ENCODE assay signal across 8 cellular contexts in the genomic region with DNA sequence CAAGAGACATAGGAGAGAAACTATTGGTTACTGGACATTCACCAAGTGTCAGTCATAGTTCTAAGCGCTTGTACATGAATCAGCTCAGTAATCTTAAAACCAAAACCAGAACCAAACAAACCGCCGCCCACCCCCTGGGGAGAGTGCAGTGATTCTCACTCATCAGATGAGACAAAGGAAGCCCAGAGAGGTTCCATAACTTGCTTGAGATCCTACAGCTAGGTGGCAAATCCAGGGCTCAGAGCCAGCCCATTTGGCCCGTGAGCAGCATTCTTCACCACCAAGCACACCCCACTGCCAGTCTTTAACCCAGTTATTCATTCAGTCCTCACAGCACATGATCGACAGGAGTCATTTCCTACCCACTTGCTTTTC. TPM values are rescaled to one million over a fixed set of nuclear protein-coding genes. Genes with fewer than 3 reads are reported as not detected.
DNase-seq lines count a peak whose midpoint lies in the region; ATAC-seq, FAIRE-seq and TF ChIP-seq lines count a peak whose summit lies in the region.

No MANE protein-coding gene starts in this region.

- H4K20me1 ChIP-seq in GM12878 (ENCODE audit: control insufficient read depth, insufficient read depth), result no peaks in the 10 kb centered on the region

- peak overlapping the region; percentile 78 for H3K4me3 ChIP-seq in GM12878

- intact Hi-C loops in CD4-positive, alpha-beta T cell (cut with DNase I, micrococcal nuclease), result loop anchor here (1.0 to 5.0 kb wide), 8 partner anchors 37 to 177 kb away; a partner anchor contains a TSS
- intact Hi-C loops in GM12878 (cut with micrococcal nuclease; ENCODE audit: unreplicated experiment), result loop anchor here (1.0 to 2.0 kb wide), 5 partner anchors 43 to 125 kb away; a partner anchor contains a TSS
- intact Hi-C loops in left colon (cut with DNase I, micrococcal nuclease), result no loop called here

- DNase-seq in CD4-positive, alpha-beta T cell, result peak; percentile 10 to 50 (median 30)
- DNase-seq in T-cell (peak in 31 of 34 experiments; percentile 7 to 43 (median 24)), GM12878 (ENCODE audit: low read depth, low spot score) (peak; percentile 84), left colon (peak; percentile 58 to 60), NOMO-1 treated with dmso at 0.1 percent for 144 hours (lab: John Stamatoyannopoulos, UW; ENCODE audit: unreplicated experiment) (no peak)
- peak in 2 of 3 donors; percentile 33 to 56 for DNase-seq in stimulated activated CD4-positive, alpha-beta T cell treated with anti-CD3 and anti-CD28 coated beads, TNF-alpha, amount 100 ng/mL, for 1 hour (ENCODE audit: low read depth in 3 of 3, low spot score in 1 of 3)

- BruUV-seq in GM12878 (replicated peaks; lab: Mats Ljungman, UMichigan), result no TSS peak

- SMC1A ChIA-PET in GM12878 (lab: Charles Lee; ENCODE audit: uncharacterized antibody, unreplicated experiment), result interaction anchor here (0.9 to 6.4 kb wide), 29 partner anchors 10 to 363 kb away, joined by 3 to 60 read pairs (median 4); no protein-coding TSS in a partner anchor

- FAIRE-seq in GM12878 (lab: Jason Lieb, UNC), result peak; percentile 97

- no peak overlapping the region for H3K27ac ChIP-seq in CD4-positive, alpha-beta T cell (ENCODE audit: low read depth, low read length)
- H3K27ac ChIP-seq in GM12878 (ENCODE audit: control insufficient read depth, insufficient read depth), result peak overlapping the region; percentile 87

- peak; percentile 55 for ATAC-seq in CD4-positive, alpha-beta T cell (ENCODE audit: poor library complexity)
- peak; percentile 81 for ATAC-seq in GM19351 (IDR thresholded peaks at IDR 0.05; ENCODE audit: unreplicated experiment)
- ATAC-seq in HG03378 (IDR thresholded peaks at IDR 0.05; ENCODE audit: unreplicated experiment), result peak; percentile 82
- ATAC-seq in T-cell (replicated peaks in 1 of 4), result peak; percentile 44 to 56 (median 51)
- ATAC-seq in GM12878, result peak; percentile 87
- ATAC-seq in left colon, result peak; percentile 57

- peak overlapping the region; percentile 85 for H2AFZ ChIP-seq in GM12878 (ENCODE audit: control insufficient read depth, low read depth, low read length)

- H3K36me3 ChIP-seq in GM12878 (ENCODE audit: control insufficient read depth in 2 of 2, insufficient read depth in 2 of 2, low read length in 1 of 2), result no peaks in the 10 kb centered on the region

- H3K4me1 Mint-ChIP-seq in CD4-positive, alpha-beta T cell (ENCODE audit: low read depth), result peaks cover 26% of the 10 kb centered on the region
- H3K4me1 Mint-ChIP-seq in T-cell, result peaks cover 15 to 33% (median 22%) of the 10 kb centered on the region in 3 donors

- no peak; the same call in 1 of the 2 replicates for TF ChIP-seq POLR2A in GM12878 (IDR thresholded peaks at IDR 0.05; ENCODE audit: low read depth, low read length)

- peaks cover 12% of the 10 kb centered on the region for H3K4me1 ChIP-seq in GM12878 (ENCODE audit: control insufficient read depth, insufficient read depth, low read length)

- POLR2A ChIA-PET in CD4-positive, alpha-beta T cell (lab: Charles Lee), result interaction anchor here (0.7 to 2.7 kb wide), 8 partner anchors 23 to 181 kb away, joined by 3 to 16 read pairs (median 8); a partner anchor contains a TSS
- POLR2A ChIA-PET in T-cell (lab: Charles Lee) (interaction anchor here in 1 of 2 donors (0.8 kb wide), 1 partner anchor 180 kb away, joined by 4 read pairs; a partner anchor contains a TSS), GM12878 (lab: Charles Lee) (interaction anchor here (0.6 to 1.2 kb wide), 9 partner anchors 24 to 176 kb away, joined by 3 read pairs; a partner anchor contains a TSS)

- H3K27ac Mint-ChIP-seq in CD4-positive, alpha-beta T cell, result peak overlapping the region; percentile 89
- H3K27ac Mint-ChIP-seq in T-cell, result peak overlapping the region; percentile 87 to 93

- H3K9ac ChIP-seq in GM12878 (ENCODE audit: control insufficient read depth, insufficient read depth, low read length), result peak overlapping the region; percentile 73

- no peak for TF ChIP-seq RAD21 in GM12878 (IDR thresholded peaks at IDR 0.05; ENCODE audit: insufficient read depth, low read depth, low read length)

- CTCF ChIA-PET in CD4-positive, alpha-beta T cell (lab: Charles Lee), result interaction anchor here (0.6 to 2.9 kb wide), 26 partner anchors 10 to 181 kb away, joined by 3 to 21 read pairs (median 6); a partner anchor contains a TSS
- CTCF ChIA-PET in T-cell (lab: Charles Lee), result interaction anchor here (0.5 to 2.6 kb wide), 24 partner anchors 17 to 651 kb away, joined by 3 to 14 read pairs (median 5); a partner anchor contains a TSS
- CTCF ChIA-PET in GM12878 (lab: Yijun Ruan, JAX), result interaction anchor here (0.7 to 3.8 kb wide), 28 partner anchors 9 to 1091 kb away, joined by 3 to 33 read pairs (median 5); a partner anchor contains a TSS

- in situ Hi-C loops in GM12878 (cut with MboI), result loop anchor here (5.0 kb wide), 1 partner anchor 138 kb away; no protein-coding TSS in a partner anchor

- H3K9me3 ChIP-seq in CD4-positive, alpha-beta T cell (ENCODE audit: control insufficient read depth, low read length), result no peaks in the 10 kb centered on the region
- H3K9me3 ChIP-seq in GM12878 (replicated peaks; ENCODE audit: control insufficient read depth, insufficient read depth, low read length), result no peaks in the 10 kb centered on the region

- no peaks in the 10 kb centered on the region for H3K79me2 ChIP-seq in GM12878 (ENCODE audit: control insufficient read depth, insufficient read depth, low read length)

- H3K27me3 Mint-ChIP-seq in CD4-positive, alpha-beta T cell, result no peaks in the 10 kb centered on the region
- H3K27me3 Mint-ChIP-seq in T-cell, result no peaks in the 10 kb centered on the region

- RAD21 ChIA-PET in GM12878 (lab: Charles Lee; ENCODE audit: unreplicated experiment), result interaction anchor here (0.6 to 4.0 kb wide), 24 partner anchors 24 to 180 kb away, joined by 3 to 21 read pairs (median 4); a partner anchor contains a TSS

- H3K9me3 Mint-ChIP-seq in CD4-positive, alpha-beta T cell, result no peaks in the 10 kb centered on the region
- H3K9me3 Mint-ChIP-seq in T-cell, result no peaks in the 10 kb centered on the region

- H3K4me3 Mint-ChIP-seq in CD4-positive, alpha-beta T cell, result peak overlapping the region; percentile 88
- H3K4me3 Mint-ChIP-seq in T-cell, result peak overlapping the region; percentile 74 to 87 (median 78)

- H3K4me2 ChIP-seq in GM12878 (ENCODE audit: control insufficient read depth, insufficient read depth), result peak overlapping the region; percentile 90

- TF ChIP-seq CTCF in CD4-positive, alpha-beta T cell (IDR thresholded peaks at IDR 0.05), result no peak
- no peak for TF ChIP-seq CTCF in GM12878 (IDR thresholded peaks at IDR 0.05 in 2 of 3, conservative IDR thresholded peaks at IDR 0.05 in 1 of 3; ENCODE audit: control insufficient read depth in 2 of 3, extremely low read depth in 1 of 3, insufficient read depth in 1 of 3, low read depth in 3 of 3, low read length in 3 of 3)

- H3K27me3 ChIP-seq in CD4-positive, alpha-beta T cell (ENCODE audit: control insufficient read depth, insufficient read depth, low read length), result no peaks in the 10 kb centered on the region
- no peaks in the 10 kb centered on the region for H3K27me3 ChIP-seq in GM12878 (replicated peaks in 1 of 2; ENCODE audit: control insufficient read depth in 2 of 2, insufficient read depth in 2 of 2, low read length in 1 of 2)

- WGBS in GM12878 (ENCODE audit: insufficient coverage, insufficient replicate concordance, low lambda C conversion rate, missing lambda C conversion rate), result 1% methylated on average over 5 of the region's 5 CpGs

- no peaks in the 10 kb centered on the region for H3K36me3 Mint-ChIP-seq in CD4-positive, alpha-beta T cell (ENCODE audit: low read depth)
- H3K36me3 Mint-ChIP-seq in T-cell, result no peaks in the 10 kb centered on the region

- TF ChIP-seq EP300 in GM12878 (IDR thresholded peaks at IDR 0.05; ENCODE audit: borderline replicate concordance in 1 of 2, control insufficient read depth in 1 of 2, low read depth in 2 of 2, low read length in 2 of 2), result peak in 1 of 2 experiments; percentile 56; a peak in 1 of 4 replicates

RNA-seq across cellular contexts. Expression of a gene that starts 37.2 kb away (rescaled TPM):
- total RNA-seq in CD4-positive, alpha-beta T cell, result under 1 TPM; 0.60 to 0.73 TPM
- total RNA-seq in T-cell, result 1 to 10 TPM; 1.3 to 8.2 (median 1.9) TPM
- 15.6 and 18.2 TPM in 2 replicates for total RNA-seq in GM12878 (2013; cell fraction: nucleolus; rRNA removed)
- 3.8 and 4.7 TPM in 2 replicates for total RNA-seq in GM12878 (2014; rRNA removed)
- total RNA-seq in GM12878 (2014; rRNA removed; fragmentation: Illumina TruSeq; extraction: Trizol), result 4.4 and 6.0 TPM in 2 replicates
- total RNA-seq in GM12878 (2021), result 5.6 and 6.2 TPM in 2 replicates
- 1.9 TPM for polyA plus RNA-seq in GM12878 (2011; ENCODE audit: low read depth)
- 1.1 and 1.7 TPM in 2 replicates for polyA plus RNA-seq in GM12878 (2011; rRNA removed)
- polyA plus RNA-seq in GM12878 (2011; cell fraction: cytosol; rRNA removed), result 0.46 and 0.57 TPM in 2 replicates
- 0.22 and 0.66 TPM in 2 replicates for polyA plus RNA-seq in GM12878 (2011; cell fraction: nucleus; rRNA removed)
- 5.6 and 6.8 TPM in 2 replicates for polyA plus RNA-seq in GM12878 (2012)
- polyA plus RNA-seq in GM12878 (2014; fragmentation: Illumina TruSeq; extraction: Trizol), result 5.3 and 5.5 TPM in 2 replicates
- polyA plus RNA-seq in GM12878 (2014; fragmentation: Nextera tagmentation; extraction: Ambion mirVana), result 1 to 10 TPM; 3.0 to 4.1 TPM
- polyA plus RNA-seq in GM12878 (2014; rRNA removed), result 6.3 and 7.7 TPM in 2 replicates
- polyA plus RNA-seq in GM12878 (2016; fragmentation: Nextera tagmentation; extraction: Ambion mirVana), result 10 to 100 TPM in 1 of 2 experiments, 1 to 10 TPM in 1; 9.1 to 10.6 TPM
- 0.29 and 0.46 TPM in 2 replicates for polyA minus RNA-seq in GM12878 (2011; rRNA and poly(A)+ RNA removed)
- polyA minus RNA-seq in GM12878 (2011; cell fraction: cytosol; rRNA and poly(A)+ RNA removed), result not detected in 2 replicates
- 0.19 and 0.36 TPM in 2 replicates for polyA minus RNA-seq in GM12878 (2011; cell fraction: nucleus; rRNA and poly(A)+ RNA removed)
- total RNA-seq in left colon, result 10 to 100 TPM in 1 of 2 donors, 1 to 10 TPM in 1; 7.1 to 11.4 TPM

RNA-seq across cellular contexts. Expression of a gene that starts 43.4 kb away (rescaled TPM):
- 100 to 1,000 TPM; 128 to 131 TPM for total RNA-seq in CD4-positive, alpha-beta T cell
- 100 to 1,000 TPM in 1 of 5 donors, 10 to 100 TPM in 4; 77.3 to 109 (median 89.3) TPM for total RNA-seq in T-cell
- total RNA-seq in GM12878 (2013; cell fraction: nucleolus; rRNA removed), result 62.4 and 63.0 TPM in 2 replicates
- total RNA-seq in GM12878 (2014; rRNA removed), result 39.3 and 45.2 TPM in 2 replicates
- total RNA-seq in GM12878 (2014; rRNA removed; fragmentation: Illumina TruSeq; extraction: Trizol), result 49.2 and 49.6 TPM in 2 replicates
- 40.5 and 43.5 TPM in 2 replicates for total RNA-seq in GM12878 (2021)
- 20.1 TPM for polyA plus RNA-seq in GM12878 (2011; ENCODE audit: low read depth)
- 59.7 and 85.8 TPM in 2 replicates for polyA plus RNA-seq in GM12878 (2011; rRNA removed)
- 21.1 and 27.1 TPM in 2 replicates for polyA plus RNA-seq in GM12878 (2011; cell fraction: cytosol; rRNA removed)
- polyA plus RNA-seq in GM12878 (2011; cell fraction: nucleus; rRNA removed), result 17.5 and 21.7 TPM in 2 replicates
- polyA plus RNA-seq in GM12878 (2012), result 30.6 and 42.6 TPM in 2 replicates
- 43.3 and 56.8 TPM in 2 replicates for polyA plus RNA-seq in GM12878 (2014; fragmentation: Illumina TruSeq; extraction: Trizol)
- polyA plus RNA-seq in GM12878 (2014; fragmentation: Nextera tagmentation; extraction: Ambion mirVana), result 10 to 100 TPM in 1 of 2 experiments, 1 to 10 TPM in 1; 9.8 to 10.9 TPM
- 22.7 and 26.4 TPM in 2 replicates for polyA plus RNA-seq in GM12878 (2014; rRNA removed)
- polyA plus RNA-seq in GM12878 (2016; fragmentation: Nextera tagmentation; extraction: Ambion mirVana), result 10 to 100 TPM; 31.4 to 33.6 TPM
- polyA minus RNA-seq in GM12878 (2011; rRNA and poly(A)+ RNA removed), result 62.3 and 96.0 TPM in 2 replicates
- polyA minus RNA-seq in GM12878 (2011; cell fraction: cytosol; rRNA and poly(A)+ RNA removed), result 26.6 and 28.0 TPM in 2 replicates
- polyA minus RNA-seq in GM12878 (2011; cell fraction: nucleus; rRNA and poly(A)+ RNA removed), result 15.1 and 23.2 TPM in 2 replicates
- 10 to 100 TPM; 59.2 to 90.7 TPM for total RNA-seq in left colon

Comparison
In these comparisons a context has a peak if more than half of its experiments do, and no peak if none do; other contexts are left out.
1. intact Hi-C loops: an anchor here in CD4-positive, alpha-beta T cell (1.0 to 5.0 kb wide) and GM12878 (1.0 to 2.0 kb wide); none called in left colon.